1 cellular context compared by ENCODE assay signal in the genomic region with DNA sequence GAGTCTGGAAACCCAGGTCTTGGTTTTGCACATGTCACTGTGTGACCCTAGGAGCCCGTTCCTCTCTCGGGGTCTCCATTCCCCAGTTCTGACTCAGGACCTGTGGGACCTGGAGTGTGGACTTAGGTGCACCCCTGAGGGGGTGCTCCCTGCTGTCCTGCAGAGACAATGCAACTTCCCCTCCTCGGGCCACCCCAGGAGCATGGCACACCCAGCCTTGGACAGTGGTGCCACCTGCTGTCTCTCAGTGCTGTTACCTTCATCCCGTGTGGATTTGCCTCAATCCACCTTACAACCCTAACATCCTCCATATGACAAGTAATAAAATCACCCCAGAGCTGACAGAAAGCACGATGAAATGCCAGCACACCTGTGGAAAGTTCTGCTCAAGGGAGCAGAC.
TF ChIP-seq lines count a peak whose summit lies in the region.

No MANE protein-coding gene starts in this region.

TF ChIP-seq in H1, 55 proteins besides CTCF, POLR2A, EP300 and RAD21 (continued from another document):
- no peak for TF ChIP-seq SP1 (IDR thresholded peaks at IDR 0.05; ENCODE audit: low read depth, low read length)
